Comparison of ENCODE assay signal across 8 cellular contexts in the genomic region with DNA sequence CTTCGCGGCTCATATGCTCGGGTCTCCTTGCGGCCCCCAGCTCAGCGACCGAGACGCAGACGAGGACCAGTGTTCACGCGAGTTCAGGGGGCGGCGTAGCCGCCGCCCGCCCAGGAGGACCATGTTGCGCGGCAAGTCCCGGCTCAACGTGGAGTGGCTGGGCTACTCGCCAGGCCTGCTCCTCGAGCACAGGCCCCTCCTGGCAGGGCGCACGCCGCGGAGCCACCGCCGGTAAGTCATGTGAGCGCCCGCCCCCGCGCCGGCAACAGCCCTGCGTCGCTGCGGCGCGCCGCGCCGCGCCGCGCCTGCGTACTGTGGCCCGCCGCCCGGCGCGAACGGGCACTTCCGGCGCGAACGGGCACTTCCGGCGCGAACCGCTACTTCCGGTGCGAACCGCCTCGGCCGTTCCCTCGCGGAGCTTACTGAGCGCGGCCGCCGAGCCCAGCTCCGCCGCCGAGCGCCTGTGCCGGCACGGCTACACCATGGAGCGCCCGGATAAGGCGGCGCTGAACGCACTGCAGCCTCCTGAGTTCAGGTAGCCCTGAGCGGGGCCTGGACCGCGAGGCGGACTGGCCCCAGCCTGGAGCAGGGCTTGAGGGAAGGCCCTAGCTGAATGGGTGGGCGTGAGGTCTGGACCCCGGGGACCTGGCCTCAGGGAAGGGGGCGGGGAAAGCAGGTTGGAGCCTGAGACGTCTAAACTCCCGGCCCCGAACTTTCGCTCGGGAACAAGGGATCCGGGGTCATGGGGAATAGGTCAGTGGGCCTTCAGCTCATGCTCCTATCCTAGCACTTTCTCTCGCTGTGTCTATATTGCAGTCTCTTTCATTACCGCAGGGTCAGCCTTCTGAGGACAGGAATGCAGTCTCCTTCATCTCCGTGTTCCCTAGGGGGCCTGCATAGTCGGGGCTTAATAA. TPM values are rescaled to one million over a fixed set of nuclear protein-coding genes. Genes with fewer than 3 reads are reported as not detected.
DNase-seq lines count a peak whose midpoint lies in the region; FAIRE-seq and TF ChIP-seq lines count a peak whose summit lies in the region.

TSS of gene VMA21 (plus strand) at position 380 of the 914 bp plus-strand sequence. CDS start at position 483, 103 bp downstream.

- no peaks in the 10 kb centered on the region for H3K27me3 ChIP-seq in H7 (ENCODE audit: control insufficient read depth, insufficient read depth, low read length)
- H3K27me3 ChIP-seq in Loucy (ENCODE audit: insufficient read depth, low read length, poor library complexity, severe bottlenecking): no peaks in the 10 kb centered on the region
- no peaks in the 10 kb centered on the region for H3K27me3 ChIP-seq in SJSA1 (replicated peaks)

- H3K9me2 ChIP-seq in Loucy (replicated peaks; ENCODE audit: low read depth, low read length): no peaks in the 10 kb centered on the region

- H3K79me2 ChIP-seq in Loucy (ENCODE audit: insufficient read depth, low read length): peaks cover 54% of the 10 kb centered on the region

- H3K9me3 ChIP-seq in Loucy (ENCODE audit: insufficient read depth, low read depth, low read length) (no peaks in the 10 kb centered on the region), SJSA1 (replicated peaks) (no peaks in the 10 kb centered on the region)

- H3K36me3 ChIP-seq in H7 (replicated peaks; ENCODE audit: control insufficient read depth, insufficient read depth, low read length) (no peaks in the 10 kb centered on the region), Loucy (ENCODE audit: insufficient read depth, low read length) (no peaks in the 10 kb centered on the region), SJSA1 (peaks cover 4% of the 10 kb centered on the region; the same call in 1 of the 2 replicates)

- DNase-seq in G401 (ENCODE audit: low spot score) (peak; percentile 78), H7 (peak; percentile 89), SJSA1 (ENCODE audit: low read depth in 1 of 2, low spot score in 2 of 2) (peak; percentile 65 to 84), frontal cortex (ENCODE audit: low spot score in 2 of 2) (peak; percentile 72 to 80), non-pigmented ciliary epithelial cell (ENCODE audit: low read depth) (peak; percentile 14), substantia nigra (lab: John Stamatoyannopoulos, UW) (peak; percentile 2 to 86 (median 57))
- DNase-seq in activated naive CD4-positive, alpha-beta T cell (lab: John Stamatoyannopoulos, UW): peak; percentile 44 to 74 (median 62)

- H3K27ac ChIP-seq in SJSA1 (peak within 1 kb of the TSS; percentile 90), substantia nigra (ENCODE audit: low read depth, low read length, poor library complexity, severe bottlenecking) (peak within 1 kb of the TSS; percentile 85)

- peaks cover 39% of the 10 kb centered on the region for H4K20me1 ChIP-seq in Loucy (ENCODE audit: insufficient read depth, low read length, poor library complexity, severe bottlenecking)

- peak within 1 kb of the TSS; percentile 91 for H3K4me2 ChIP-seq in Loucy (ENCODE audit: low read depth, low read length, poor library complexity, severe bottlenecking)

- peak within 1 kb of the TSS; percentile 94 for H2AFZ ChIP-seq in Loucy (ENCODE audit: low read length)

- peaks cover 26% of the 10 kb centered on the region for H3K4me1 ChIP-seq in Loucy (ENCODE audit: insufficient read depth, low read length, poor library complexity, severe bottlenecking)
- H3K4me1 ChIP-seq in SJSA1 (replicated peaks): peaks cover 8% of the 10 kb centered on the region

- no peak for FAIRE-seq in frontal cortex (lab: Jason Lieb, UNC)

- in situ Hi-C loops in G401 (cut with HindIII; ENCODE audit: low sequenced_read_pairs): no loop called here

- H3K9ac ChIP-seq in Loucy (ENCODE audit: low read depth, low read length, poor library complexity, severe bottlenecking): peak within 1 kb of the TSS; percentile 98

- no peaks in the 10 kb centered on the region; the same call in 1 of the 2 replicates for H3F3A ChIP-seq in Loucy (ENCODE audit: low read depth)

- H3K4me3 ChIP-seq in H7 (ENCODE audit: insufficient read depth, low read depth, low read length) (peak within 1 kb of the TSS; percentile 72), Loucy (ENCODE audit: low read length, poor library complexity, severe bottlenecking) (peak within 1 kb of the TSS; percentile 98), SJSA1 (peak within 1 kb of the TSS; percentile 92)

- TF ChIP-seq CTCF in Loucy (conservative IDR thresholded peaks at IDR 0.05; ENCODE audit: low read length): no peak

RNA-seq across cellular contexts. Expression of gene VMA21, which starts in this region (rescaled TPM):
- 60.4 and 86.4 TPM in 2 replicates for total RNA-seq in G401 (2014; rRNA removed; shearing (Covaris generic))
- 67.0 and 68.1 TPM in 2 replicates for total RNA-seq in H7 (2014; rRNA removed; shearing (Covaris generic))
- 40.8 and 45.3 TPM in 2 replicates for total RNA-seq in SJSA1 (2014; rRNA removed; shearing (Covaris generic))
- 183 TPM for total RNA-seq in frontal cortex

Comparison
In these comparisons a context has a peak if more than half of its experiments do, and no peak if none do; other contexts are left out.
1. Peak in every context shown above with its lines: DNase-seq, H3K4me3 ChIP-seq and H3K27ac ChIP-seq.
2. DNase-seq: peak in every context shown above with its lines; median percentile 89 in H7; 78 in G401; 76 in frontal cortex; 74 in SJSA1; 62 in activated naive CD4-positive, alpha-beta T cell; 57 in substantia nigra; 14 in non-pigmented ciliary epithelial cell.